In the genomic region with DNA sequence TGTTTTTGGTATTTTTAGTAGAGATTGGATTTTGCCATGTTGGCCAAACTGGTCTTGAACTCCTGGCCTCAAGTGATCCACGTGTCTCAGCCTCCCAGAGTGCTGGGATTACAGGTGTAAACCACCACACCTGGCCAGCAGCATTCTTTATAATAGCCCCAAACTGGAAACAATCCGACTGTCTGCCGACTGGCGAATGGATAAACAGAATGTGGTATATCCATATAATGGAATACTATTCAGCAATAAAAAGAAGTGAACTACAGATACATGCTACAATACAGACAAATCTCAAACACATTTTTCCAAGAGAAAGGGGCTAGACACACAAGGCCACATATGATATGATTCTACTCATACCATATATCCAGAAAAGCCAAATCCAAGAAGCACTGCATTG, we compare ENCODE assay signal across 36 cellular contexts.
"Had no signal": no experiment of that assay in that cellular context is flagged by ENCODE, and none has a peak within 500 bp of the region (broad histone marks: within the 10 kb centered on the region; RNA-seq: fewer than 3 reads in every experiment).

No MANE protein-coding gene starts in this region.

- H3K4me3 ChIP-seq: adrenal gland, body of pancreas, breast epithelium had no signal

- H3K4me3 Mint-ChIP-seq: activated B cell treated with CpG ODN at 0.5 μM for 24 hours; activated CD4-positive, alpha-beta memory T cell treated with anti-CD3 and anti-CD28 coated beads for 36 hours; activated CD4-positive, alpha-beta T cell treated with anti-CD3 and anti-CD28 coated beads, Interleukin-2, amount 10 ng/mL, durations not matched to agents 24 days and 14 days; activated CD8-positive, alpha-beta T cell treated with anti-CD3 and anti-CD28 coated beads for 36 hours; activated naive CD4-positive, alpha-beta T cell treated with anti-CD3 and anti-CD28 coated beads for 36 hours; activated naive CD8-positive, alpha-beta T cell treated with anti-CD3 and anti-CD28 coated beads for 36 hours; activated T-cell treated with anti-CD3 and anti-CD28 coated beads, Interleukin-2, amount 50 U/mL, for 4 hours; activated T-cell treated with anti-CD3 and anti-CD28 coated beads, Interleukin-2, amount 50 U/mL, for 72 hours; activated T-helper 1 cell treated with anti-CD3 and anti-CD28 coated beads, Interleukin-12 subunit alpha, Interleukin-12 subunit beta, Interleukin-2, Interleukin-4 antibody, amounts not matched to agents 30 ng/mL and 10 ng/mL and 1 ng/mL, durations not matched to agents 14 hours and 24 hours and 36 hours; activated T-helper 17 cell treated with anti-CD3 and anti-CD28 coated beads, Interleukin-2, amount 50 U/mL, for 72 hours; central memory CD8-positive, alpha-beta T cell; T-cell; T-helper 17 cell; T-helper 2 cell treated with Interferon-gamma antibody and Interleukin-4, amounts not matched to agents 5 μg/mL and 100 μg/mL, for 36 hours had no signal

- H3K27ac ChIP-seq: adrenal gland, body of pancreas, brain microvascular endothelial cell, breast epithelium, VCaP had no signal

- H3K36me3 Mint-ChIP-seq: activated CD4-positive, alpha-beta memory T cell treated with anti-CD3 and anti-CD28 coated beads for 36 hours; activated naive CD4-positive, alpha-beta T cell treated with anti-CD3 and anti-CD28 coated beads, Interleukin-2, amount 50 U/mL, for 72 hours; activated naive CD8-positive, alpha-beta T cell treated with anti-CD3 and anti-CD28 coated beads for 36 hours; T-cell had no signal

- H3K27ac Mint-ChIP-seq: activated B cell treated with CpG ODN at 0.5 μM for 24 hours; activated CD4-positive, alpha-beta memory T cell treated with anti-CD3 and anti-CD28 coated beads for 36 hours; activated CD4-positive, alpha-beta T cell treated with anti-CD3 and anti-CD28 coated beads, Interleukin-2, amount 10 ng/mL, durations not matched to agents 24 days and 14 days; activated CD8-positive, alpha-beta T cell treated with anti-CD3 and anti-CD28 coated beads for 36 hours; activated naive CD4-positive, alpha-beta T cell treated with anti-CD3 and anti-CD28 coated beads for 36 hours; activated naive CD4-positive, alpha-beta T cell treated with anti-CD3 and anti-CD28 coated beads, Interleukin-2, amount 50 U/mL, for 72 hours; activated naive CD8-positive, alpha-beta T cell treated with anti-CD3 and anti-CD28 coated beads for 36 hours; activated T-cell treated with anti-CD3 and anti-CD28 coated beads, Interleukin-2, amount 50 U/mL, for 72 hours; activated T-helper 1 cell treated with anti-CD3 and anti-CD28 coated beads, Interleukin-12 subunit alpha, Interleukin-12 subunit beta, Interleukin-2, Interleukin-4 antibody, amounts not matched to agents 30 ng/mL and 10 ng/mL and 1 ng/mL, durations not matched to agents 14 hours and 24 hours and 36 hours; activated T-helper 17 cell treated with anti-CD3 and anti-CD28 coated beads, Interleukin-2, amount 50 U/mL, for 72 hours; T-cell; T-helper 17 cell; T-helper 2 cell treated with Interferon-gamma antibody and Interleukin-4, amounts not matched to agents 5 μg/mL and 100 μg/mL, for 36 hours had no signal

- H3K27me3 ChIP-seq: body of pancreas, brain microvascular endothelial cell, breast epithelium had no signal

- H3K4me1 ChIP-seq: adrenal gland, body of pancreas, breast epithelium had no signal

- H3K9me3 Mint-ChIP-seq: activated T-helper 1 cell treated with anti-CD3 and anti-CD28 coated beads, Interleukin-12 subunit alpha, Interleukin-12 subunit beta, Interleukin-2, Interleukin-4 antibody, amounts not matched to agents 30 ng/mL and 10 ng/mL and 1 ng/mL, durations not matched to agents 14 hours and 24 hours and 36 hours; activated T-helper 17 cell treated with anti-CD3 and anti-CD28 coated beads, Interleukin-2, amount 50 U/mL, for 72 hours; central memory CD8-positive, alpha-beta T cell; T-helper 2 cell treated with Interferon-gamma antibody and Interleukin-4, amounts not matched to agents 5 μg/mL and 100 μg/mL, for 36 hours had no signal

- H3K9me3 ChIP-seq: body of pancreas had no signal

- H3K4me1 Mint-ChIP-seq: activated B cell treated with CpG ODN at 0.5 μM for 24 hours; activated CD4-positive, alpha-beta T cell treated with anti-CD3 and anti-CD28 coated beads, Interleukin-2, amount 10 ng/mL, durations not matched to agents 24 days and 14 days; activated naive CD8-positive, alpha-beta T cell treated with anti-CD3 and anti-CD28 coated beads for 36 hours; activated T-helper 17 cell treated with anti-CD3 and anti-CD28 coated beads, Interleukin-2, amount 50 U/mL, for 72 hours; central memory CD8-positive, alpha-beta T cell; T-cell; T-helper 17 cell had no signal

- H3K36me3 ChIP-seq: adrenal gland, brain microvascular endothelial cell, breast epithelium had no signal

- DNase-seq: activated B cell treated with CpG ODN at 0.5 μM for 24 hours; activated CD4-positive, alpha-beta memory T cell treated with anti-CD3 and anti-CD28 coated beads for 36 hours; activated CD4-positive, alpha-beta T cell treated with anti-CD3 and anti-CD28 coated beads for 4 hours; activated CD4-positive, alpha-beta T cell treated with anti-CD3 and anti-CD28 coated beads, Interleukin-2, amount 10 ng/mL, durations not matched to agents 24 days and 14 days; activated CD4-positive, alpha-beta T cell treated with anti-CD3 and anti-CD28 coated beads, Interleukin-2, amount 50 U/mL, for 1 hour; activated CD4-positive, alpha-beta T cell treated with anti-CD3 and anti-CD28 coated beads, Interleukin-2, amount 50 U/mL, for 4 hours; activated CD4-positive, CD25-positive, alpha-beta regulatory T cell treated with anti-CD3 and anti-CD28 coated beads, Interleukin-2, amount 50 U/mL, for 72 hours; activated CD8-positive, alpha-beta memory T cell treated with anti-CD3 and anti-CD28 coated beads, Interleukin-2, amount 50 U/mL, for 4 hours; activated CD8-positive, alpha-beta T cell treated with anti-CD3 and anti-CD28 coated beads for 36 hours; activated effector memory CD4-positive, alpha-beta T cell treated with anti-CD3 and anti-CD28 coated beads, Interleukin-2, amount 50 U/mL, for 16 hours; activated gamma-delta T cell treated with Interleukin-2 at 50 U/mL for 16 hours; activated naive CD4-positive, alpha-beta T cell; activated naive CD4-positive, alpha-beta T cell treated with anti-CD3 and anti-CD28 coated beads for 36 hours; activated naive CD4-positive, alpha-beta T cell treated with anti-CD3 and anti-CD28 coated beads, Interleukin-2, amount 50 U/mL, for 16 hours; activated naive CD8-positive, alpha-beta T cell treated with anti-CD3 and anti-CD28 coated beads for 36 hours; activated T-cell treated with anti-CD3 and anti-CD28 coated beads for 4 hours; activated T-cell treated with anti-CD3 and anti-CD28 coated beads, Interleukin-2, amount 50 U/mL, for 1 hour; activated T-cell treated with anti-CD3 and anti-CD28 coated beads, Interleukin-2, amount 50 U/mL, for 4 hours; activated T-cell treated with anti-CD3 and anti-CD28 coated beads, Interleukin-2, amount 50 U/mL, for 72 hours; adrenal gland; amniotic stem cell; aorta; body of pancreas; brain microvascular endothelial cell; caudate nucleus; cerebellar nuclear complex; T-cell; T-helper 17 cell; T-helper 9 cell had no signal

- ATAC-seq: activated CD8-positive, alpha-beta T cell treated with anti-CD3 and anti-CD28 coated beads for 36 hours; activated naive CD4-positive, alpha-beta T cell treated with anti-CD3 and anti-CD28 coated beads, Interleukin-2, amount 50 U/mL, for 72 hours; activated T-cell treated with anti-CD3 and anti-CD28 coated beads, Interleukin-2, amount 50 U/mL, for 4 hours; activated T-cell treated with anti-CD3 and anti-CD28 coated beads, Interleukin-2, amount 50 U/mL, for 72 hours; activated T-helper 17 cell treated with anti-CD3 and anti-CD28 coated beads, Interleukin-2, amount 50 U/mL, for 72 hours; body of pancreas; T-cell; T-helper 17 cell had no signal
